ENCODE assay signal across 34 cellular contexts in genomic region chr17:72535346-72535745, GRCh38.
"Had no signal": no experiment of that assay in that cellular context is flagged by ENCODE, and none has a peak within 500 bp of the region (broad histone marks: within the 10 kb centered on the region; RNA-seq: fewer than 3 reads in every experiment).

No MANE protein-coding gene starts in this region.

- H3K9me3 ChIP-seq: adrenal gland, body of pancreas had no signal

- ATAC-seq: activated CD4-positive, alpha-beta T cell treated with anti-CD3 and anti-CD28 coated beads for 36 hours; activated CD8-positive, alpha-beta memory T cell treated with anti-CD3 and anti-CD28 coated beads, Interleukin-2, amount 10 ng/mL, durations not matched to agents 7 days and 5 days; activated CD8-positive, alpha-beta T cell treated with anti-CD3 and anti-CD28 coated beads, Interleukin-2, amount 10 ng/mL, durations not matched to agents 7 days and 5 days; activated naive CD8-positive, alpha-beta T cell treated with anti-CD3 and anti-CD28 coated beads, Interleukin-2, amount 50 U/mL, for 24 hours; body of pancreas; effector memory CD8-positive, alpha-beta T cell; foreskin keratinocyte; gastroesophageal sphincter; heart right ventricle had no signal

- H3K27me3 ChIP-seq: adrenal gland, body of pancreas, foreskin keratinocyte had no signal

- H3K4me3 ChIP-seq: adrenal gland, body of pancreas, esophagus muscularis mucosa, gastroesophageal sphincter, heart right ventricle had no signal

- DNase-seq: activated CD4-positive, alpha-beta memory T cell treated with anti-CD3 and anti-CD28 coated beads for 36 hours; activated CD4-positive, alpha-beta T cell treated with anti-CD3 and anti-CD28 coated beads for 36 hours; activated CD4-positive, alpha-beta T cell treated with anti-CD3 and anti-CD28 coated beads, Interleukin-2, amount 10 ng/mL, durations not matched to agents 24 days and 14 days; activated CD4-positive, CD25-positive, alpha-beta regulatory T cell; activated CD4-positive, CD25-positive, alpha-beta regulatory T cell treated with anti-CD3 and anti-CD28 coated beads, Interleukin-2, amount 50 U/mL, for 72 hours; activated CD8-positive, alpha-beta memory T cell treated with anti-CD3 and anti-CD28 coated beads, Interleukin-2, amount 10 ng/mL, durations not matched to agents 7 days and 5 days; activated CD8-positive, alpha-beta memory T cell treated with anti-CD3 and anti-CD28 coated beads, Interleukin-2, amount 50 U/mL, for 4 hours; activated CD8-positive, alpha-beta T cell treated with anti-CD3 and anti-CD28 coated beads, Interleukin-2, amount 10 ng/mL, durations not matched to agents 7 days and 5 days; activated effector memory CD4-positive, alpha-beta T cell treated with anti-CD3 and anti-CD28 coated beads, Interleukin-2, amount 50 U/mL, for 16 hours; activated naive CD4-positive, alpha-beta T cell treated with anti-CD3 and anti-CD28 coated beads for 36 hours; activated naive CD8-positive, alpha-beta T cell treated with anti-CD3 and anti-CD28 coated beads for 36 hours; activated naive CD8-positive, alpha-beta T cell treated with anti-CD3 and anti-CD28 coated beads, Interleukin-2, amount 50 U/mL, for 24 hours; activated T-cell treated with anti-CD3 and anti-CD28 coated beads, Interleukin-2, amount 50 U/mL, for 1 hour; activated T-cell treated with anti-CD3 and anti-CD28 coated beads, Interleukin-2, amount 50 U/mL, for 48 hours; adrenal gland; amygdala; aorta; body of pancreas; caudate nucleus; cortex of kidney; dermis blood vessel endothelial cell; effector CD4-positive, alpha-beta T cell; effector memory CD8-positive, alpha-beta T cell; erythroblast; foreskin keratinocyte; heart right ventricle; T1000 had no signal

- H3K4me1 ChIP-seq: adrenal gland, foreskin keratinocyte had no signal

- H3K4me3 Mint-ChIP-seq: activated CD4-positive, alpha-beta memory T cell treated with anti-CD3 and anti-CD28 coated beads for 36 hours; activated CD4-positive, alpha-beta T cell treated with anti-CD3 and anti-CD28 coated beads for 36 hours; activated CD4-positive, alpha-beta T cell treated with anti-CD3 and anti-CD28 coated beads, Interleukin-2, amount 10 ng/mL, durations not matched to agents 24 days and 14 days; activated CD8-positive, alpha-beta memory T cell treated with anti-CD3 and anti-CD28 coated beads, Interleukin-2, amount 10 ng/mL, durations not matched to agents 7 days and 5 days; activated CD8-positive, alpha-beta T cell treated with anti-CD3 and anti-CD28 coated beads, Interleukin-2, amount 10 ng/mL, durations not matched to agents 7 days and 5 days; activated naive CD4-positive, alpha-beta T cell treated with anti-CD3 and anti-CD28 coated beads for 36 hours; activated naive CD4-positive, alpha-beta T cell treated with anti-CD3 and anti-CD28 coated beads, Interleukin-2, amount 50 U/mL, for 24 hours; activated naive CD8-positive, alpha-beta T cell treated with anti-CD3 and anti-CD28 coated beads for 36 hours; activated naive CD8-positive, alpha-beta T cell treated with anti-CD3 and anti-CD28 coated beads, Interleukin-2, amount 50 U/mL, for 24 hours; activated T-helper 1 cell treated with anti-CD3 and anti-CD28 coated beads, Interleukin-12 subunit alpha, Interleukin-12 subunit beta, Interleukin-2, Interleukin-4 antibody, amounts not matched to agents 30 ng/mL and 10 ng/mL and 1 ng/mL, durations not matched to agents 14 hours and 24 hours and 36 hours; effector memory CD8-positive, alpha-beta T cell; T-helper 1 cell treated with Interleukin-12 subunit alpha and Interleukin-12 subunit beta and Interleukin-4 antibody, amounts not matched to agents 30 μg/mL and 1 μg/mL, for 36 hours; T-helper 2 cell treated with Interferon-gamma antibody and Interleukin-4, amounts not matched to agents 5 μg/mL and 100 μg/mL, for 36 hours had no signal

- H3K36me3 ChIP-seq: adrenal gland, esophagus muscularis mucosa, gastroesophageal sphincter, heart right ventricle had no signal

- H3K27ac ChIP-seq: adrenal gland, body of pancreas, esophagus muscularis mucosa, foreskin keratinocyte, gastroesophageal sphincter, heart right ventricle had no signal

- H3K27ac Mint-ChIP-seq: activated CD4-positive, alpha-beta memory T cell treated with anti-CD3 and anti-CD28 coated beads for 36 hours; activated CD4-positive, alpha-beta T cell treated with anti-CD3 and anti-CD28 coated beads for 36 hours; activated CD4-positive, alpha-beta T cell treated with anti-CD3 and anti-CD28 coated beads, Interleukin-2, amount 10 ng/mL, durations not matched to agents 24 days and 14 days; activated CD8-positive, alpha-beta memory T cell treated with anti-CD3 and anti-CD28 coated beads, Interleukin-2, amount 10 ng/mL, durations not matched to agents 7 days and 5 days; activated CD8-positive, alpha-beta T cell treated with anti-CD3 and anti-CD28 coated beads, Interleukin-2, amount 10 ng/mL, durations not matched to agents 7 days and 5 days; activated naive CD4-positive, alpha-beta T cell treated with anti-CD3 and anti-CD28 coated beads for 36 hours; activated naive CD4-positive, alpha-beta T cell treated with anti-CD3 and anti-CD28 coated beads, Interleukin-2, amount 50 U/mL, for 24 hours; activated naive CD8-positive, alpha-beta T cell treated with anti-CD3 and anti-CD28 coated beads for 36 hours; activated naive CD8-positive, alpha-beta T cell treated with anti-CD3 and anti-CD28 coated beads, Interleukin-2, amount 50 U/mL, for 24 hours; activated T-helper 1 cell treated with anti-CD3 and anti-CD28 coated beads, Interleukin-12 subunit alpha, Interleukin-12 subunit beta, Interleukin-2, Interleukin-4 antibody, amounts not matched to agents 30 ng/mL and 10 ng/mL and 1 ng/mL, durations not matched to agents 14 hours and 24 hours and 36 hours; activated T-helper 2 cell treated with anti-CD3 and anti-CD28 coated beads, Interferon-gamma antibody, Interleukin-2, Interleukin-4, amounts not matched to agents 10 μg/mL and 5 μg/mL and 100 μg/mL, durations not matched to agents 14 hours and 24 hours and 36 hours; effector memory CD8-positive, alpha-beta T cell; T-helper 1 cell treated with Interleukin-12 subunit alpha and Interleukin-12 subunit beta and Interleukin-4 antibody, amounts not matched to agents 30 μg/mL and 1 μg/mL, for 36 hours; T-helper 2 cell treated with Interferon-gamma antibody and Interleukin-4, amounts not matched to agents 5 μg/mL and 100 μg/mL, for 36 hours had no signal

- H3K36me3 Mint-ChIP-seq: activated CD4-positive, alpha-beta memory T cell treated with anti-CD3 and anti-CD28 coated beads for 36 hours; activated CD8-positive, alpha-beta memory T cell treated with anti-CD3 and anti-CD28 coated beads, Interleukin-2, amount 10 ng/mL, durations not matched to agents 7 days and 5 days; activated naive CD4-positive, alpha-beta T cell treated with anti-CD3 and anti-CD28 coated beads, Interleukin-2, amount 50 U/mL, for 24 hours; activated naive CD8-positive, alpha-beta T cell treated with anti-CD3 and anti-CD28 coated beads for 36 hours had no signal
